Comparison of ENCODE assay signal across 9 cellular contexts in genomic region chr15:79970921-79971434, GRCh38. TPM values are rescaled to one million over a fixed set of nuclear protein-coding genes. Genes with fewer than 3 reads are reported as not detected.
DNase-seq lines count a peak whose midpoint lies in the region; ATAC-seq and TF ChIP-seq lines count a peak whose summit lies in the region.
"Had no signal": no experiment of that assay in that cellular context is flagged by ENCODE, and none has a peak within 500 bp of the region (broad histone marks: within the 10 kb centered on the region; RNA-seq: fewer than 3 reads in every experiment).

Gene BCL2A1 (minus strand): TSS chr15:79971196. CDS start chr15:79971119, 77 bp downstream.

- H3K4me1 Mint-ChIP-seq in nephron progenitor cell: no peaks in the 10 kb centered on the region

- peak within 1 kb of the TSS; percentile 96 to 97 for H3K27ac Mint-ChIP-seq in activated naive CD4-positive, alpha-beta T cell treated with anti-CD3 and anti-CD28 coated beads, Interleukin-2, amount 50 U/mL, for 72 hours
- no peak within 1 kb of the TSS for H3K27ac Mint-ChIP-seq in nephron progenitor cell

- peaks cover 11% of the 10 kb centered on the region for H3K27me3 Mint-ChIP-seq in nephron progenitor cell (ENCODE audit: low read depth, poor library complexity)

- peaks cover 31 to 37% of the 10 kb centered on the region in 2 donors for H3K36me3 Mint-ChIP-seq in activated naive CD4-positive, alpha-beta T cell treated with anti-CD3 and anti-CD28 coated beads, Interleukin-2, amount 50 U/mL, for 72 hours
- no peaks in the 10 kb centered on the region for H3K36me3 Mint-ChIP-seq in nephron progenitor cell (ENCODE audit: low read depth)

- peak within 1 kb of the TSS; percentile 20 for H3K4me3 ChIP-seq in lung
- H3K4me3 ChIP-seq: gastrocnemius medialis had no signal

- TF ChIP-seq CTCF in lung (IDR thresholded peaks at IDR 0.05; ENCODE audit: control extremely low read depth, extremely low read depth): no peak
- TF ChIP-seq CTCF in nephron progenitor cell (IDR thresholded peaks at IDR 0.05): no peak

- WGBS in lung, 2 donors: 20 to 29% methylated on average over 6 of the region's 6 CpGs

- H3K9me3 ChIP-seq in lung (ENCODE audit: control insufficient read depth in 2 of 2, insufficient read depth in 1 of 2, low read length in 1 of 2): no peaks in the 10 kb centered on the region
- H3K9me3 ChIP-seq: gastrocnemius medialis had no signal

- H3K27ac ChIP-seq in lung (ENCODE audit: low read depth in 1 of 2, low read length in 1 of 2): peak within 1 kb of the TSS in 1 of 2 donors; percentile 64
- H3K27ac ChIP-seq: gastrocnemius medialis had no signal

- no peaks in the 10 kb centered on the region for H3K4me1 ChIP-seq in lung (ENCODE audit: control insufficient read depth in 2 of 2, insufficient read depth in 2 of 2, low read length in 2 of 2)
- H3K4me1 ChIP-seq: gastrocnemius medialis had no signal

- DNase-seq in activated naive CD4-positive, alpha-beta T cell treated with anti-CD3 and anti-CD28 coated beads, Interleukin-2, amount 50 U/mL, for 72 hours (ENCODE audit: low spot score in 2 of 2): peak; percentile 67 to 76
- DNase-seq in lung (ENCODE audit: low spot score): no peak
- peak; percentile 86 for DNase-seq in stromal cell of bone marrow (ENCODE audit: low read depth)
- DNase-seq in nephron progenitor cell: no peak
- no peak for DNase-seq in NCI-H1417 (lab: John Stamatoyannopoulos, UW)
- DNase-seq: gastrocnemius medialis had no signal

- peak; percentile 72 for ATAC-seq in GM18511 (IDR thresholded peaks at IDR 0.05; ENCODE audit: unreplicated experiment)
- ATAC-seq in HG02981 (IDR thresholded peaks at IDR 0.05; ENCODE audit: unreplicated experiment): peak; percentile 70
- peak; percentile 78 to 79 for ATAC-seq in activated naive CD4-positive, alpha-beta T cell treated with anti-CD3 and anti-CD28 coated beads, Interleukin-2, amount 50 U/mL, for 72 hours
- peak; percentile 68 for ATAC-seq in lung (ENCODE audit: insufficient read depth, low FRiP score)

- TF ChIP-seq POLR2A in Raji (IDR thresholded peaks at IDR 0.05; ENCODE audit: insufficient read depth, low read depth, low read length): peak; percentile 51

- peaks cover 3 to 6% of the 10 kb centered on the region in 2 donors for H3K9me3 Mint-ChIP-seq in activated naive CD4-positive, alpha-beta T cell treated with anti-CD3 and anti-CD28 coated beads, Interleukin-2, amount 50 U/mL, for 72 hours
- H3K9me3 Mint-ChIP-seq in nephron progenitor cell: peaks cover 4% of the 10 kb centered on the region

- H3K27me3 ChIP-seq in lung (ENCODE audit: control insufficient read depth, insufficient read depth): no peaks in the 10 kb centered on the region
- H3K27me3 ChIP-seq: gastrocnemius medialis had no signal

- no peaks in the 10 kb centered on the region for H3K36me3 ChIP-seq in lung (ENCODE audit: control insufficient read depth in 2 of 2, insufficient read depth in 2 of 2, low read length in 2 of 2)
- H3K36me3 ChIP-seq: gastrocnemius medialis had no signal

- no peak within 1 kb of the TSS for H3K4me3 Mint-ChIP-seq in nephron progenitor cell

RNA-seq across cellular contexts. Expression of gene BCL2A1, which starts in this region (rescaled TPM):
- 10 to 100 TPM; 50.4 to 79.8 TPM for total RNA-seq in activated naive CD4-positive, alpha-beta T cell treated with anti-CD3 and anti-CD28 coated beads, Interleukin-2, amount 50 U/mL, for 72 hours
- total RNA-seq in lung: 10 to 100 TPM; 27.4 to 36.7 TPM
- polyA plus RNA-seq in lung: 100 to 1,000 TPM in 1 of 2 donors, 10 to 100 TPM in 1; 61.9 to 323 TPM

Comparison
In these comparisons a context has a peak if more than half of its experiments do, and no peak if none do; other contexts are left out.
1. DNase-seq: peak in activated naive CD4-positive, alpha-beta T cell treated with anti-CD3 and anti-CD28 coated beads, Interleukin-2, amount 50 U/mL, for 72 hours (2 of 2) and stromal cell of bone marrow (single experiment); none in lung (single experiment), nephron progenitor cell (single experiment) and NCI-H1417 (0 of 3).
2. Peak in every context shown above with its lines, with median percentiles within 50 percentile points of each other: ATAC-seq.